Comparison of ENCODE assay signal across 8 cellular contexts in the genomic region with DNA sequence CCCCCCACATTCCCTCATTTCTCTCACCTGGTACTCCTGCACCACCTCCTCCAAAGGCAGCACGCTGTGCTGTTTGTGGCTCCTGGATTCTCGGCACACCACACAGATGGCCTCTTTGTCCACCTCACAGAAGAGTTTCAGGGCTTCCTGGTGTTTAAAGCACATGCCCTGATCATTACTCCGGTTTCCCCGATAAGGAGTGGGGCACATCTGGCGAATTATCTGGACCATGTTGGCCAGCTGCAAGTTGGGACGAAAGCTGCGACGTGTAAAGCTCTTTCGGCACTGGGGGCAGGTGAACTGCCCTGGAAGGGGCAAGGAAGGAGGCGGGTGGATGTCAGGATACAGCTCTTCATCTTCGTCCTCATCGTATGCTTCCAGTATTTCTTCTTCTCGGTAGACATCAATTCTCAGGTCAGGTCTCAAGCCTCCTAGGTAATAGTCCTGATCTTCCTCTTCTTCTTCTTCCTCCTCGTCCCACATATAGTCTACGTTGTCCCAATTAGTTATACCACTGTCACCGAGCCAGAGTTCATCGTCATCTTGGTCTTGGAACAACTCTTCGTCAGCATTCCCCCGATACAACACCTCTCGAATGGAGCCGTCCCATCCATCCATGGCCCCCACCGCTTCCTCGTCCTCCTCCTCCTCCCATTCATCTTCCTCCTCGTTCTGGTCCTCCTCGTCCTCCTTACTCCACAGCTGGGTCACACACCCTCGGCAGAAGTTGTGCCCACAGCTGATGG. TPM values are rescaled to one million over a fixed set of nuclear protein-coding genes. Genes with fewer than 3 reads are reported as not detected.
A peak's percentile ranks its signal among the peaks of the same experiment; 100 is the strongest.
DNase-seq lines count a peak whose midpoint lies in the region; ATAC-seq and TF ChIP-seq lines count a peak whose summit lies in the region.

No MANE protein-coding gene starts in this region.

- H3K27me3 ChIP-seq in ascending aorta (no peaks in the 10 kb centered on the region), upper lobe of left lung (no peaks in the 10 kb centered on the region)

- H3K27me3 Mint-ChIP-seq in activated naive CD4-positive, alpha-beta T cell treated with anti-CD3 and anti-CD28 coated beads for 36 hours (ENCODE audit: low read depth), result no peaks in the 10 kb centered on the region

- intact Hi-C loops in activated naive CD4-positive, alpha-beta T cell treated with anti-CD3 and anti-CD28 coated beads for 36 hours (cut with micrococcal nuclease), result loop anchor here (1.0 to 5.0 kb wide), 3 partner anchors 11 to 398 kb away; a partner anchor contains a TSS
- intact Hi-C loops in ascending aorta (cut with DNase I), result loop anchor here (5.0 kb wide), 2 partner anchors 73 to 453 kb away; no protein-coding TSS in a partner anchor
- intact Hi-C loops in lower leg skin (cut with DNase I; ENCODE audit: low total_unique reads), result no loop called here

- CTCF ChIA-PET in activated naive CD4-positive, alpha-beta T cell treated with anti-CD3 and anti-CD28 coated beads for 36 hours (lab: Charles Lee), result interaction anchor here (1.3 to 1.4 kb wide), 2 partner anchors 8 to 15 kb away, joined by 3 to 10 read pairs; no protein-coding TSS in a partner anchor

- TF ChIP-seq CTCF in ascending aorta (IDR thresholded peaks at IDR 0.05) (no peak), lower leg skin (IDR thresholded peaks at IDR 0.05) (no peak), upper lobe of left lung (IDR thresholded peaks at IDR 0.05) (no peak)

- H3K4me1 ChIP-seq in ascending aorta, result peaks cover 2 to 31% of the 10 kb centered on the region in 2 donors
- H3K4me1 ChIP-seq in upper lobe of left lung, result peaks cover 49 to 63% (median 51%) of the 10 kb centered on the region in 4 donors

- peak overlapping the region; percentile 74 to 99 for H3K4me3 ChIP-seq in ascending aorta
- peak overlapping the region; percentile 98 for H3K4me3 ChIP-seq in lower leg skin (ENCODE audit: low read depth, poor library complexity, severe bottlenecking)
- peak overlapping the region; percentile 77 to 92 (median 84) for H3K4me3 ChIP-seq in upper lobe of left lung

- H3K36me3 ChIP-seq in ascending aorta (peaks cover 8% of the 10 kb centered on the region in 2 donors), upper lobe of left lung (peaks cover 0 to 20% (median 2%) of the 10 kb centered on the region in 4 donors)

- DNase-seq in activated naive CD4-positive, alpha-beta T cell treated with anti-CD3 and anti-CD28 coated beads for 36 hours, result no peak
- no peak for DNase-seq in activated naive CD4-positive, alpha-beta T cell treated with Interleukin-2 at 50 U/mL for 16 hours
- DNase-seq in ascending aorta (ENCODE audit: low spot score in 2 of 2), result no peak
- peak; percentile 24 to 83 for DNase-seq in lower leg skin (ENCODE audit: low spot score in 2 of 2)
- DNase-seq in upper lobe of left lung, result no peak
- no peak for DNase-seq in medulla oblongata (ENCODE audit: extremely low spot score)
- no peak for DNase-seq in NCI-H1930 (lab: John Stamatoyannopoulos, UW)
- no peak for DNase-seq in amniotic stem cell (lab: John Stamatoyannopoulos, UW)

- TF ChIP-seq EP300 in upper lobe of left lung (IDR thresholded peaks at IDR 0.05), result no peak

- H3K36me3 Mint-ChIP-seq in activated naive CD4-positive, alpha-beta T cell treated with anti-CD3 and anti-CD28 coated beads for 36 hours (ENCODE audit: low read depth), result peaks cover 26% of the 10 kb centered on the region

- WGBS in lower leg skin, 2 donors, result 1% methylated on average over 26 of the region's 26 CpGs
- 3% methylated on average over 24 to 26 of the region's 26 CpGs for WGBS in upper lobe of left lung, 2 donors

- H3K4me3 Mint-ChIP-seq in activated naive CD4-positive, alpha-beta T cell treated with anti-CD3 and anti-CD28 coated beads for 36 hours, result peak overlapping the region; percentile 92

- H3K27ac Mint-ChIP-seq in activated naive CD4-positive, alpha-beta T cell treated with anti-CD3 and anti-CD28 coated beads for 36 hours, result peak overlapping the region; percentile 94

- H3K4me1 Mint-ChIP-seq in activated naive CD4-positive, alpha-beta T cell treated with anti-CD3 and anti-CD28 coated beads for 36 hours (ENCODE audit: low read depth), result peaks cover 42% of the 10 kb centered on the region

- TF ChIP-seq POLR2A in lower leg skin (IDR thresholded peaks at IDR 0.05) (no peak), upper lobe of left lung (IDR thresholded peaks at IDR 0.05) (no peak)

- no peaks in the 10 kb centered on the region for H3K9me3 Mint-ChIP-seq in activated naive CD4-positive, alpha-beta T cell treated with anti-CD3 and anti-CD28 coated beads for 36 hours

- H3K27ac ChIP-seq in ascending aorta (peak overlapping the region; percentile 97 to 100), upper lobe of left lung (peak overlapping the region; percentile 96 to 100 (median 99))

- ATAC-seq in upper lobe of left lung (ENCODE audit: low FRiP score in 2 of 2), result no peak

- no peaks in the 10 kb centered on the region for H3K9me3 ChIP-seq in ascending aorta
- H3K9me3 ChIP-seq in upper lobe of left lung, result no peaks in the 10 kb centered on the region

RNA-seq across cellular contexts. Expression of a gene that starts 0.8 kb away (rescaled TPM):
- 10 to 100 TPM; 10.5 to 10.9 TPM for total RNA-seq in activated naive CD4-positive, alpha-beta T cell treated with anti-CD3 and anti-CD28 coated beads for 36 hours
- total RNA-seq in ascending aorta (21.2 TPM), lower leg skin (10 to 100 TPM in 2 of 4 donors, 1 to 10 TPM in 2; 5.2 to 13.2 (median 9.3) TPM), upper lobe of left lung (10 to 100 TPM; 12.3 to 47.1 (median 15.6) TPM)

RNA-seq across cellular contexts. Expression of a gene that starts 16.4 kb away (rescaled TPM):
- 1,000 to 10,000 TPM; 3,176 to 3,362 TPM for total RNA-seq in activated naive CD4-positive, alpha-beta T cell treated with anti-CD3 and anti-CD28 coated beads for 36 hours
- total RNA-seq in ascending aorta, result 2,870 TPM
- 1,000 to 10,000 TPM; 3,064 to 4,085 (median 3,503) TPM for total RNA-seq in lower leg skin
- 1,000 to 10,000 TPM in 5 of 6 donors, 100 to 1,000 TPM in 1; 801 to 1,863 (median 1,196) TPM for total RNA-seq in upper lobe of left lung

RNA-seq across cellular contexts. Expression of a gene that starts 37.1 kb away (rescaled TPM):
- 10 to 100 TPM; 36.5 to 37.3 TPM for total RNA-seq in activated naive CD4-positive, alpha-beta T cell treated with anti-CD3 and anti-CD28 coated beads for 36 hours
- total RNA-seq in ascending aorta (105 TPM), lower leg skin (10 to 100 TPM; 14.7 to 19.8 (median 18.0) TPM), upper lobe of left lung (10 to 100 TPM; 14.4 to 75.4 (median 34.1) TPM)

RNA-seq across cellular contexts. Expression of a gene that starts 55.2 kb away (rescaled TPM):
- total RNA-seq in activated naive CD4-positive, alpha-beta T cell treated with anti-CD3 and anti-CD28 coated beads for 36 hours, result 1 to 10 TPM; 1.6 to 1.8 TPM
- total RNA-seq in ascending aorta (6.1 TPM), lower leg skin (100 to 1,000 TPM in 2 of 4 donors, 10 to 100 TPM in 2; 77.2 to 144 (median 89.8) TPM), upper lobe of left lung (1 to 10 TPM in 5 of 6 donors, under 1 TPM in 1; 0.83 to 6.7 (median 2.9) TPM)

Comparison
In these comparisons a context has a peak if more than half of its experiments do, and no peak if none do; other contexts are left out.
1. DNase-seq: peak in lower leg skin (2 of 2); none in activated naive CD4-positive, alpha-beta T cell treated with anti-CD3 and anti-CD28 coated beads for 36 hours (single experiment), activated naive CD4-positive, alpha-beta T cell treated with Interleukin-2 at 50 U/mL for 16 hours (single experiment), ascending aorta (0 of 2), upper lobe of left lung (0 of 2), medulla oblongata (single experiment), NCI-H1930 (0 of 2) and amniotic stem cell (single experiment).
2. Peak in every context shown above with its lines, with median percentiles within 50 percentile points of each other: H3K4me3 ChIP-seq.